In the genomic region with DNA sequence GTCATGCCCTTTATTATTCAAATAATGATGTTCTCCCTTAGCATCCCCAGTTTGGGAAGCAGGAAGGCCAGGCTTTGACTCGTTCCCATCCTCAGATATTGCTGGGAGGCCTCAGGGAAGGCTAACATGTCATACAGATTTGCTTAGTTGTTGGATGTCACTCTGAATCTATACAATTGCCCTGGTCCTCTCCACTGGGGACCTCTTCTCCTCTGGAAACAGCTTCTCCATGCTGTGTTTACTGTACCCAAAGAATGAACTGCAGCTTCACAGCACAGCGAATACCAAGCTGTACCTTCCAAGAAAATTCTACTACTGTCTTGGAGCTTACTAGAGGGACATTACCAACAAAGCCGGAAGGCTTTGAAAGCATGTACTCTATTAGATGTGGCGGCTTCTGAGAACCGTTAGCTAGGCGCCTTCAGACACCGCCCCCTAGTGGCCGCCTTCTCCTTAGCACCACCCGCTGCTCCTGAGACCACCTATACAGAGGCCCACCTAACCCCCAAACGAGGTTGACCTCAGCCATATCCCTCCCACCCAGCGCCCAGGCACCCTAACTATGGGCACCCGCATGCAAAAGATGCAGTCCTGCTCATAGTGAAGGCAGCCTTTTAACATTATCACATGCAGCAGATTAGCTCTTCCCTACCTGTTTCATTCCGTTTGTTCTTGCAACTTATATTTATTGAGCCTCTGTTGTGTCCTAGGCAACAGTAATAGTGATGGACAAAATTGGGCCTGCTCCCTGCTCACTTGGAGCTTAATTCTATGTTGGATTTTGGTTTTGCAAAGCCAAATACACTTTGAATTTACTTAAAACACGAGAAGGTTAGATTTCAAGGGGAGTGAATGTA, we compare ENCODE assay signal across 8 cellular contexts. TPM values are rescaled to one million over a fixed set of nuclear protein-coding genes. Genes with fewer than 3 reads are reported as not detected.
DNase-seq lines count a peak whose midpoint lies in the region; ATAC-seq and TF ChIP-seq lines count a peak whose summit lies in the region.

No MANE protein-coding gene starts in this region.

- intact Hi-C loops in MCF 10A (cut with micrococcal nuclease) = loop anchor here (1.0 kb wide), 1 partner anchor 368 kb away; no protein-coding TSS in a partner anchor
- intact Hi-C loops in breast epithelium (cut with DNase I; ENCODE audit: low total_unique reads) = no loop called here
- intact Hi-C loops in head of caudate nucleus (cut with DNase I) = no loop called here
- intact Hi-C loops in gastrocnemius medialis (cut with DNase I; ENCODE audit: low total_unique reads) = no loop called here

- DNase-seq in MCF 10A (ENCODE audit: unreplicated experiment) (peak; percentile 60), breast epithelium (ENCODE audit: low spot score in 2 of 2) (no peak), head of caudate nucleus (peak in 37 of 42 donors; percentile 11 to 83 (median 41)), gastrocnemius medialis (no peak), G401 (ENCODE audit: low spot score) (no peak)

- no peaks in the 10 kb centered on the region for H3K36me3 ChIP-seq in breast epithelium
- no peaks in the 10 kb centered on the region for H3K36me3 ChIP-seq in gastrocnemius medialis

- no peaks in the 10 kb centered on the region for H3K9me3 Mint-ChIP-seq in MCF 10A (ENCODE audit: unreplicated experiment)

- peaks cover 31% of the 10 kb centered on the region for H3K27me3 Mint-ChIP-seq in MCF 10A (ENCODE audit: insufficient read depth, unreplicated experiment)

- no peak overlapping the region for H3K4me3 ChIP-seq in breast epithelium
- no peak overlapping the region for H3K4me3 ChIP-seq in gastrocnemius medialis

- peak; percentile 73 for ATAC-seq in SK-N-SH treated with all-trans-retinoic acid at 6 μM for 48 hours
- no peak for ATAC-seq in gastrocnemius medialis
- ATAC-seq in GM21447 (IDR thresholded peaks at IDR 0.05; ENCODE audit: unreplicated experiment) = no peak
- ATAC-seq in HG03175 (IDR thresholded peaks at IDR 0.05; ENCODE audit: unreplicated experiment) = no peak

- H3K27me3 ChIP-seq in breast epithelium (no peaks in the 10 kb centered on the region), gastrocnemius medialis (no peaks in the 10 kb centered on the region)

- H3K27ac Mint-ChIP-seq in MCF 10A (ENCODE audit: low read depth, unreplicated experiment) = no peak overlapping the region

- no TSS peak for BruUV-seq in MCF 10A (replicated peaks; lab: Mats Ljungman, UMichigan)

- in situ Hi-C loops in gastrocnemius medialis (cut with MboI; ENCODE audit: low sequenced_read_pairs in 4 of 4) = no loop called here
- in situ Hi-C loops in G401 (cut with HindIII; ENCODE audit: low sequenced_read_pairs) = no loop called here

- no peaks in the 10 kb centered on the region for H3K4me1 ChIP-seq in breast epithelium
- H3K4me1 ChIP-seq in gastrocnemius medialis = no peaks in the 10 kb centered on the region

- H3K9me3 ChIP-seq in breast epithelium (no peaks in the 10 kb centered on the region), gastrocnemius medialis (no peaks in the 10 kb centered on the region)

- TF ChIP-seq CTCF in MCF 10A (IDR thresholded peaks at IDR 0.05; ENCODE audit: unreplicated experiment) (peak; percentile 81), breast epithelium (IDR thresholded peaks at IDR 0.05) (peak in 1 of 3 donors; percentile 30), gastrocnemius medialis (IDR thresholded peaks at IDR 0.05 in 4 of 5, conservative IDR thresholded peaks at IDR 0.05 in 1 of 5) (peak in 3 of 5 experiments; percentile 23 to 39 (median 35))

- TF ChIP-seq POLR2A in breast epithelium (IDR thresholded peaks at IDR 0.05) (no peak), gastrocnemius medialis (IDR thresholded peaks at IDR 0.05) (no peak)

- no peaks in the 10 kb centered on the region for H3K36me3 Mint-ChIP-seq in MCF 10A (ENCODE audit: insufficient read depth, unreplicated experiment)

- H3K4me3 Mint-ChIP-seq in MCF 10A (ENCODE audit: unreplicated experiment) = no peak overlapping the region

- POLR2A ChIA-PET in MCF 10A (lab: Yijun Ruan, JAX) = no interaction called here

- H3K4me1 Mint-ChIP-seq in MCF 10A (ENCODE audit: insufficient read depth, unreplicated experiment) = no peaks in the 10 kb centered on the region

- CTCF ChIA-PET in MCF 10A (lab: Yijun Ruan, JAX) = interaction anchor here (0.6 to 4.5 kb wide), 66 partner anchors 8 to 1607 kb away, joined by 3 to 62 read pairs (median 4); a partner anchor contains a TSS

- H3K27ac ChIP-seq in breast epithelium (no peak overlapping the region), gastrocnemius medialis (no peak overlapping the region)

TF ChIP-seq in SK-N-SH treated with all-trans-retinoic acid at 6 μM for 48 hours, 23 proteins besides CTCF, POLR2A, EP300 and RAD21 (continues in another document):
- TF ChIP-seq, protein P1, sequence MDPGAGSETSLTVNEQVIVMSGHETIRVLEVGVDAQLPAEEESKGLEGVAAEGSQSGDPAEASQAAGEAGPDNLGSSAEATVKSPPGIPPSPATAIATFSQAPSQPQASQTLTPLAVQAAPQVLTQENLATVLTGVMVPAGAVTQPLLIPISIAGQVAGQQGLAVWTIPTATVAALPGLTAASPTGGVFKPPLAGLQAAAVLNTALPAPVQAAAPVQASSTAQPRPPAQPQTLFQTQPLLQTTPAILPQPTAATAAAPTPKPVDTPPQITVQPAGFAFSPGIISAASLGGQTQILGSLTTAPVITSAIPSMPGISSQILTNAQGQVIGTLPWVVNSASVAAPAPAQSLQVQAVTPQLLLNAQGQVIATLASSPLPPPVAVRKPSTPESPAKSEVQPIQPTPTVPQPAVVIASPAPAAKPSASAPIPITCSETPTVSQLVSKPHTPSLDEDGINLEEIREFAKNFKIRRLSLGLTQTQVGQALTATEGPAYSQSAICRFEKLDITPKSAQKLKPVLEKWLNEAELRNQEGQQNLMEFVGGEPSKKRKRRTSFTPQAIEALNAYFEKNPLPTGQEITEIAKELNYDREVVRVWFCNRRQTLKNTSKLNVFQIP (CRISPR knock-in tag; IDR thresholded peaks at IDR 0.05; ENCODE audit: borderline replicate concordance, low read depth) = no peak
- TF ChIP-seq ZFP30 (CRISPR knock-in tag; IDR thresholded peaks at IDR 0.05) (no peak), GLIS3 (CRISPR knock-in tag; IDR thresholded peaks at IDR 0.05) (no peak), BACH2 (CRISPR knock-in tag; IDR thresholded peaks at IDR 0.05; ENCODE audit: borderline replicate concordance) (no peak), ESRRG (CRISPR knock-in tag; IDR thresholded peaks at IDR 0.05) (no peak), ZNF70 (CRISPR knock-in tag; IDR thresholded peaks at IDR 0.05) (no peak), ZNF565 (CRISPR knock-in tag; conservative IDR thresholded peaks at IDR 0.05; ENCODE audit: low read depth) (no peak)
- TF ChIP-seq, protein P2, sequence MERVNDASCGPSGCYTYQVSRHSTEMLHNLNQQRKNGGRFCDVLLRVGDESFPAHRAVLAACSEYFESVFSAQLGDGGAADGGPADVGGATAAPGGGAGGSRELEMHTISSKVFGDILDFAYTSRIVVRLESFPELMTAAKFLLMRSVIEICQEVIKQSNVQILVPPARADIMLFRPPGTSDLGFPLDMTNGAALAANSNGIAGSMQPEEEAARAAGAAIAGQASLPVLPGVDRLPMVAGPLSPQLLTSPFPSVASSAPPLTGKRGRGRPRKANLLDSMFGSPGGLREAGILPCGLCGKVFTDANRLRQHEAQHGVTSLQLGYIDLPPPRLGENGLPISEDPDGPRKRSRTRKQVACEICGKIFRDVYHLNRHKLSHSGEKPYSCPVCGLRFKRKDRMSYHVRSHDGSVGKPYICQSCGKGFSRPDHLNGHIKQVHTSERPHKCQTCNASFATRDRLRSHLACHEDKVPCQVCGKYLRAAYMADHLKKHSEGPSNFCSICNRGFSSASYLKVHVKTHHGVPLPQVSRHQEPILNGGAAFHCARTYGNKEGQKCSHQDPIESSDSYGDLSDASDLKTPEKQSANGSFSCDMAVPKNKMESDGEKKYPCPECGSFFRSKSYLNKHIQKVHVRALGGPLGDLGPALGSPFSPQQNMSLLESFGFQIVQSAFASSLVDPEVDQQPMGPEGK (CRISPR knock-in tag; IDR thresholded peaks at IDR 0.05; ENCODE audit: borderline replicate concordance) = no peak
- TF ChIP-seq, protein P3, sequence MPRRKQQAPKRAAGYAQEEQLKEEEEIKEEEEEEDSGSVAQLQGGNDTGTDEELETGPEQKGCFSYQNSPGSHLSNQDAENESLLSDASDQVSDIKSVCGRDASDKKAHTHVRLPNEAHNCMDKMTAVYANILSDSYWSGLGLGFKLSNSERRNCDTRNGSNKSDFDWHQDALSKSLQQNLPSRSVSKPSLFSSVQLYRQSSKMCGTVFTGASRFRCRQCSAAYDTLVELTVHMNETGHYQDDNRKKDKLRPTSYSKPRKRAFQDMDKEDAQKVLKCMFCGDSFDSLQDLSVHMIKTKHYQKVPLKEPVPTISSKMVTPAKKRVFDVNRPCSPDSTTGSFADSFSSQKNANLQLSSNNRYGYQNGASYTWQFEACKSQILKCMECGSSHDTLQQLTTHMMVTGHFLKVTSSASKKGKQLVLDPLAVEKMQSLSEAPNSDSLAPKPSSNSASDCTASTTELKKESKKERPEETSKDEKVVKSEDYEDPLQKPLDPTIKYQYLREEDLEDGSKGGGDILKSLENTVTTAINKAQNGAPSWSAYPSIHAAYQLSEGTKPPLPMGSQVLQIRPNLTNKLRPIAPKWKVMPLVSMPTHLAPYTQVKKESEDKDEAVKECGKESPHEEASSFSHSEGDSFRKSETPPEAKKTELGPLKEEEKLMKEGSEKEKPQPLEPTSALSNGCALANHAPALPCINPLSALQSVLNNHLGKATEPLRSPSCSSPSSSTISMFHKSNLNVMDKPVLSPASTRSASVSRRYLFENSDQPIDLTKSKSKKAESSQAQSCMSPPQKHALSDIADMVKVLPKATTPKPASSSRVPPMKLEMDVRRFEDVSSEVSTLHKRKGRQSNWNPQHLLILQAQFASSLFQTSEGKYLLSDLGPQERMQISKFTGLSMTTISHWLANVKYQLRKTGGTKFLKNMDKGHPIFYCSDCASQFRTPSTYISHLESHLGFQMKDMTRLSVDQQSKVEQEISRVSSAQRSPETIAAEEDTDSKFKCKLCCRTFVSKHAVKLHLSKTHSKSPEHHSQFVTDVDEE (CRISPR knock-in tag; IDR thresholded peaks at IDR 0.05) = no peak
- TF ChIP-seq, protein P4, sequence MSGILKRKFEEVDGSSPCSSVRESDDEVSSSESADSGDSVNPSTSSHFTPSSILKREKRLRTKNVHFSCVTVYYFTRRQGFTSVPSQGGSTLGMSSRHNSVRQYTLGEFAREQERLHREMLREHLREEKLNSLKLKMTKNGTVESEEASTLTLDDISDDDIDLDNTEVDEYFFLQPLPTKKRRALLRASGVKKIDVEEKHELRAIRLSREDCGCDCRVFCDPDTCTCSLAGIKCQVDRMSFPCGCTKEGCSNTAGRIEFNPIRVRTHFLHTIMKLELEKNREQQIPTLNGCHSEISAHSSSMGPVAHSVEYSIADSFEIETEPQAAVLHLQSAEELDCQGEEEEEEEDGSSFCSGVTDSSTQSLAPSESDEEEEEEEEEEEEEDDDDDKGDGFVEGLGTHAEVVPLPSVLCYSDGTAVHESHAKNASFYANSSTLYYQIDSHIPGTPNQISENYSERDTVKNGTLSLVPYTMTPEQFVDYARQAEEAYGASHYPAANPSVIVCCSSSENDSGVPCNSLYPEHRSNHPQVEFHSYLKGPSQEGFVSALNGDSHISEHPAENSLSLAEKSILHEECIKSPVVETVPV (CRISPR knock-in tag; IDR thresholded peaks at IDR 0.05) = no peak

RNA-seq across cellular contexts. Expression of a gene that starts 34.9 kb away (rescaled TPM):
- not detected in 2 replicates for total RNA-seq in MCF 10A (2022)
- 1 to 10 TPM in 2 of 3 donors, not detected in 1; 1.3 to 7.9 TPM for total RNA-seq in breast epithelium
- not detected for total RNA-seq in gastrocnemius medialis
- not detected in 2 replicates for total RNA-seq in G401 (2014; rRNA removed; shearing (Covaris generic))

Comparison
In these comparisons a context has a peak if more than half of its experiments do, and no peak if none do; other contexts are left out.
1. DNase-seq: peak in MCF 10A (single experiment) and head of caudate nucleus (37 of 42); none in breast epithelium (0 of 2), gastrocnemius medialis (0 of 2) and G401 (single experiment).